1 cellular context compared by ENCODE assay signal in the genomic region with DNA sequence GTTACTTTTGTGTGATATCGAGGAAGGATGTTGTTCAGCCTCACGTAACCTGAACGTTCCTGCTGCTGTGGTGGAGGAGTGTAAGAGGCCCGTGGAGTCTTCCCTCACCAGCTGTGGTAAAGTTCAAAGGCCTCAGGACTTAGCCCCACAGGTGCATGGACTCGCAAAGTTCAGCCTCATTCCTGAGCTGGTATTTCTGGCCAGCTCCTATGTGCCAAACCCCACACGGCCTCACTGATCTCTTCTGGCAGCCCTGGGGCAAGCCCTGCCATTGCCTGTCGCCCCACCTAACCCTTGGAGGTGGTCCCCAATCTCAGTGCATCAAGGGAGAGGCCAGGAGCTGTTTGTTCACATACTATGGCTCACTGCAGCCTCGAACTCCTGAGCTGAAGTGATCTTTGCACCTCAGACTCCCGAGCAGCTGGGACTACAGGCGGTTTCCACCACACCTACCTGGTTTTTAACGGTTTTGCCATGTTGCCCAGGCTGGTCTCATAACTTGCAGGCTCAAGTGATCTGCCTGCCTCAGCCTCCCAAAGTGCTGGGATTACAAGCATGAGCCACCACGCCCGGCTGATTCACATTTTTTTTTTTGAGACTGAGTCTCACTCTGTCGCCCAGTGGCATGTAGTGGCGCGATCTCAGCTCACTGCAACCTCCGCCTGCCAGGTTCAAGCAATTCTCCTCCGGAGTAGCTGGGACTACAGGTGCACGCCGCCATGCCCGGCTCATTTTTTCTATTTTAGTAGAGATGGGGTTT.
TF ChIP-seq lines count a peak whose summit lies in the region.

No MANE protein-coding gene starts in this region.

TF ChIP-seq in A549, 52 proteins besides CTCF, POLR2A, EP300 and RAD21 (continued from another document):
- TF ChIP-seq, protein P1, sequence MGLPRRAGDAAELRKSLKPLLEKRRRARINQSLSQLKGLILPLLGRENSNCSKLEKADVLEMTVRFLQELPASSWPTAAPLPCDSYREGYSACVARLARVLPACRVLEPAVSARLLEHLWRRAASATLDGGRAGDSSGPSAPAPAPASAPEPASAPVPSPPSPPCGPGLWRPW (IDR thresholded peaks at IDR 0.05), result no peak
- TF ChIP-seq FOSB (CRISPR knock-in tag; IDR thresholded peaks at IDR 0.05) (no peak), ZNF302 (CRISPR knock-in tag; IDR thresholded peaks at IDR 0.05) (no peak)
